In the genomic region with DNA sequence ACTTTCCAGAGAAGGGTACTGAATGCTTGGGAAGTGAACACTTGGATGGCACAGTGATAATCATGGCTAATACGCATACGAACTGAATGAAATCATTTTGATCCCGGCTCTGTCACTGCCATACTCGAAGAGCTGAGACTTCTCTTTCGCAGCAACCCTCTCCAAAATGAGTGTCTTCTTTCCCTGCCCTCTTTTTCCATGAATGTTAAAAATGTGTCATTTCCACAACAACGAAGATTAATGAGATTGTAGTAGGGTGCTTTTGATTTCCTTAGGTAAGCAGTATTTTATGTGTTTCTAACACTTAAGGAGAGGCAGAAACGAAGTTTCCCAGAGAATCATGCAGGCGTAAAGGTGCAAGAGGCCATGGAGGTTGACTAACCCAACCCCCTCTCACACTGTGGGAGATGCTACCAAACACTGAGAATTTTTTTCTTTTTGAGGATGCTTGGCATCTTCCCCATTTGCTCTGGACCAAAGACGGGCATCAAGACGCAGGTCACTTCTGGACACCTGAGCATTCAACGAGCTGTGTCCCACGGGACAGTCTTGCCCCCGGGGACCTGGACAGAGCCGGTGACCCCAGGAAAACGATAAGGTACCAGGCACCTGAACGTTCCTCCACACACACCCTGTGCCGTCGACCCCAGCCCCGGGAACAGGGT, we compare ENCODE assay signal across 8 cellular contexts. TPM values are rescaled to one million over a fixed set of nuclear protein-coding genes. Genes with fewer than 3 reads are reported as not detected.
DNase-seq lines count a peak whose midpoint lies in the region; TF ChIP-seq lines count a peak whose summit lies in the region.

No MANE protein-coding gene starts in this region.

- no peaks in the 10 kb centered on the region for H3K9me3 ChIP-seq in A673 (ENCODE audit: low read depth, low read length, poor library complexity, severe bottlenecking)

- intact Hi-C loops in A673 (cut with micrococcal nuclease; ENCODE audit: unreplicated experiment) = no loop called here

- POLR2A ChIA-PET in A673 (lab: Charles Lee; ENCODE audit: low non-redundant PET) = no interaction called here

- H3K36me3 ChIP-seq in A673 (ENCODE audit: insufficient read depth, low read length, poor library complexity, severe bottlenecking) = no peaks in the 10 kb centered on the region

- TF ChIP-seq CTCF in A673 (conservative IDR thresholded peaks at IDR 0.05; ENCODE audit: low read depth, low read length) (no peak), GM12875 (IDR thresholded peaks at IDR 0.05; ENCODE audit: borderline replicate concordance, insufficient read depth, low read depth, low read length) (no peak), coronary artery (IDR thresholded peaks at IDR 0.05) (no peak)

- H3K27ac ChIP-seq in A673 (ENCODE audit: low read depth, low read length, poor library complexity, severe bottlenecking) (peak overlapping the region; percentile 63), coronary artery (peak overlapping the region; percentile 54 to 77)

- CTCF ChIA-PET in A673 (lab: Charles Lee) = no interaction called here

- peak; percentile 22 for DNase-seq in A673 (ENCODE audit: low spot score)
- peak; percentile 70 for DNase-seq in NCI-H69 (lab: John Stamatoyannopoulos, UW)
- no peak for DNase-seq in coronary artery (ENCODE audit: low spot score)
- peak; percentile 23 for DNase-seq in myocyte (ENCODE audit: low read depth)
- no peak for DNase-seq in cortex of kidney (lab: John Stamatoyannopoulos, UW)
- no peak for DNase-seq in NK-92 (lab: John Stamatoyannopoulos, UW; ENCODE audit: unreplicated experiment)
- DNase-seq in D341Med (ENCODE audit: low spot score) = no peak

- H3K4me1 ChIP-seq in A673 (ENCODE audit: insufficient read depth, low read length, poor library complexity, severe bottlenecking) = peaks cover 5% of the 10 kb centered on the region

- BruUV-seq in A673 (replicated peaks; lab: Mats Ljungman, UMichigan) = no TSS peak

- peak overlapping the region; percentile 57 for H3K4me3 ChIP-seq in A673 (ENCODE audit: low read depth, low read length, poor library complexity, severe bottlenecking)
- peak overlapping the region; percentile 83 for H3K4me3 ChIP-seq in GM12875 (ENCODE audit: low read depth, low read length)
- peak overlapping the region; percentile 73 for H3K4me3 ChIP-seq in coronary artery

- H3K27me3 ChIP-seq in A673 (replicated peaks; ENCODE audit: insufficient read depth, low read depth, low read length, poor library complexity) = no peaks in the 10 kb centered on the region

RNA-seq across cellular contexts. Expression of gene COPG2, which starts 0.8 kb away (rescaled TPM):
- total RNA-seq in A673 (2021) (17.6 and 24.4 TPM in 2 replicates), myocyte (60.6 and 68.8 TPM in 2 replicates)
- 33.0 TPM for polyA plus RNA-seq in myocyte (2012)

RNA-seq across cellular contexts. Expression of gene TSGA13, which starts 18.6 kb away (rescaled TPM):
- total RNA-seq in A673 (2021) (not detected in 2 replicates), myocyte (not detected in 2 replicates)
- not detected for polyA plus RNA-seq in myocyte (2012)

Comparison
In these comparisons a context has a peak if more than half of its experiments do, and no peak if none do; other contexts are left out.
1. DNase-seq: peak in A673 (single experiment), NCI-H69 (single experiment) and myocyte (single experiment); none in coronary artery (single experiment), cortex of kidney (single experiment), NK-92 (single experiment) and D341Med (single experiment).
2. Peak in every context shown above with its lines, with median percentiles within 50 percentile points of each other: H3K4me3 ChIP-seq.